Comparison of ENCODE assay signal across 15 cellular contexts in genomic region chr6:34161857-34162515, GRCh38. TPM values are rescaled to one million over a fixed set of nuclear protein-coding genes. Genes with fewer than 3 reads are reported as not detected.
"Had no signal": no experiment of that assay in that cellular context is flagged by ENCODE, and none has a peak within 500 bp of the region (broad histone marks: within the 10 kb centered on the region; RNA-seq: fewer than 3 reads in every experiment).

No MANE protein-coding gene starts in this region.

- H3K27me3 Mint-ChIP-seq: activated naive CD8-positive, alpha-beta T cell had no signal

- H3K36me3 Mint-ChIP-seq: activated naive CD8-positive, alpha-beta T cell had no signal

- H3K27ac ChIP-seq: breast epithelium, esophagus squamous epithelium, left ventricle myocardium inferior, testis had no signal

- H3K4me3 ChIP-seq: breast epithelium, esophagus squamous epithelium, left ventricle myocardium inferior, testis had no signal

- DNase-seq: activated T-cell treated with anti-CD3 and anti-CD28 coated beads, Interleukin-2, amount 50 U/mL, for 4 hours; anterior cingulate cortex; esophagus squamous epithelium; foreskin fibroblast; left ventricle myocardium inferior; mesenchymal stem cell; nephron progenitor cell; stimulated activated CD4-positive, alpha-beta T cell treated with anti-CD3 and anti-CD28 coated beads, Interleukin-4, amount 100 ng/mL, for 1 hour; stimulated activated CD8-positive, alpha-beta memory T cell treated with anti-CD3 and anti-CD28 coated beads, Interleukin-4, amount 100 ng/mL, for 48 hours; stimulated activated naive CD8-positive, alpha-beta T cell treated with anti-CD3 and anti-CD28 coated beads, Interleukin-15, Interleukin-2, amounts not matched to agents 100 U/mL and 50 U/mL, for 24 hours; T-helper 17 cell; testis had no signal

- H3K4me3 Mint-ChIP-seq: activated naive CD8-positive, alpha-beta T cell; activated T-cell treated with anti-CD3 and anti-CD28 coated beads, Interleukin-2, amount 50 U/mL, for 4 hours; nephron progenitor cell; T-helper 17 cell had no signal

- ATAC-seq: activated CD4-positive, CD25-positive, alpha-beta regulatory T cell treated with anti-CD3 and anti-CD28 coated beads, Interleukin-2, amount 50 U/mL, for 24 hours; activated T-cell treated with anti-CD3 and anti-CD28 coated beads, Interleukin-2, amount 50 U/mL, for 4 hours; stimulated activated naive CD8-positive, alpha-beta T cell treated with anti-CD3 and anti-CD28 coated beads, Interleukin-15, Interleukin-2, amounts not matched to agents 100 U/mL and 50 U/mL, for 24 hours; T-helper 17 cell had no signal

- H3K4me1 Mint-ChIP-seq: nephron progenitor cell had no signal

- H3K27ac Mint-ChIP-seq: activated naive CD8-positive, alpha-beta T cell; nephron progenitor cell; T-helper 17 cell had no signal

RNA-seq across cellular contexts. Expression of gene GRM4, which starts 16.1 kb away (rescaled TPM):
- total RNA-seq: breast epithelium, esophagus squamous epithelium, left ventricle myocardium inferior, T-helper 17 cell had no signal
